Comparison of ENCODE assay signal across 23 cellular contexts in genomic region chr14:56976211-56976610, GRCh38.
"Had no signal": no experiment of that assay in that cellular context is flagged by ENCODE, and none has a peak within 500 bp of the region (broad histone marks: within the 10 kb centered on the region; RNA-seq: fewer than 3 reads in every experiment).

No MANE protein-coding gene starts in this region.

- H3K36me3 Mint-ChIP-seq: mesothelial cell of epicardium; naive thymus-derived CD4-positive, alpha-beta T cell; natural killer cell treated with Interleukin-12 subunit alpha and Interleukin-12 subunit beta and Interleukin-15 and Interleukin-18, amount 100 ng/mL, for 72 hours; stimulated activated naive B cell treated with anti-CD40 and anti-IgM and Interleukin-4, amounts not matched to agents 10 μg/mL and 1 μg/mL and 100 μg/mL, for 72 hours had no signal

- H3K36me3 ChIP-seq: left ventricle myocardium inferior, ovary, right atrium auricular region, right lobe of liver, stomach, thyroid gland, transverse colon, uterus had no signal

- H3K79me2 ChIP-seq: hepatocyte had no signal

- H3K4me3 ChIP-seq: hepatocyte, left ventricle myocardium inferior, lung, ovary, right atrium auricular region, right lobe of liver, smooth muscle cell, stomach, testis, thyroid gland, transverse colon, uterus had no signal

- H3K4me1 Mint-ChIP-seq: mesothelial cell of epicardium; stimulated activated naive B cell treated with anti-CD40 and anti-IgM and Interleukin-4, amounts not matched to agents 10 μg/mL and 1 μg/mL and 100 μg/mL, for 72 hours had no signal

- DNase-seq: islet precursor cell; left ventricle myocardium inferior; mesendoderm; naive thymus-derived CD4-positive, alpha-beta T cell; ovary; right lobe of liver; stimulated activated CD4-positive, alpha-beta T cell treated with anti-CD3 and anti-CD28 coated beads, Interleukin-15, amount 100 ng/mL, for 24 hours; stimulated activated CD4-positive, alpha-beta T cell treated with anti-CD3 and anti-CD28 coated beads, Interleukin-2, amount 100 ng/mL, for 24 hours; stimulated activated CD4-positive, alpha-beta T cell treated with anti-CD3 and anti-CD28 coated beads, Interleukin-4, amount 100 ng/mL, for 1 hour; stimulated activated naive B cell treated with anti-CD40 and anti-IgM and Interleukin-4, amounts not matched to agents 10 μg/mL and 1 μg/mL and 100 μg/mL, for 72 hours; stimulated activated naive CD8-positive, alpha-beta T cell treated with anti-CD3 and anti-CD28 coated beads, Interleukin-15, Interleukin-2, amounts not matched to agents 100 U/mL and 50 U/mL, for 24 hours; stomach; testis; thyroid gland; transverse colon; uterus had no signal

- H3K27ac ChIP-seq: hepatocyte, left ventricle myocardium inferior, ovary, right atrium auricular region, right lobe of liver, stomach, testis, thyroid gland, transverse colon, uterus had no signal

- H3K9me3 ChIP-seq: ovary, right atrium auricular region, right lobe of liver, stomach, testis, thyroid gland, transverse colon, uterus had no signal

- H3K9me3 Mint-ChIP-seq: mesothelial cell of epicardium; naive thymus-derived CD4-positive, alpha-beta T cell; stimulated activated naive B cell treated with anti-CD40 and anti-IgM and Interleukin-4, amounts not matched to agents 10 μg/mL and 1 μg/mL and 100 μg/mL, for 72 hours had no signal

- H3K27ac Mint-ChIP-seq: mesothelial cell of epicardium; naive thymus-derived CD4-positive, alpha-beta T cell; natural killer cell treated with Interleukin-12 subunit alpha and Interleukin-12 subunit beta and Interleukin-15 and Interleukin-18, amount 100 ng/mL, for 72 hours; progenitor cell of endocrine pancreas; stimulated activated naive B cell treated with anti-CD40 and anti-IgM and Interleukin-4, amounts not matched to agents 10 μg/mL and 1 μg/mL and 100 μg/mL, for 72 hours had no signal

- H2AFZ ChIP-seq: hepatocyte had no signal

- H3K4me2 ChIP-seq: hepatocyte, smooth muscle cell had no signal

- H3K27me3 ChIP-seq: hepatocyte, ovary, right atrium auricular region, right lobe of liver, stomach, testis, thyroid gland, transverse colon, uterus had no signal

- H3K4me3 Mint-ChIP-seq: mesothelial cell of epicardium; naive thymus-derived CD4-positive, alpha-beta T cell; natural killer cell treated with Interleukin-12 subunit alpha and Interleukin-12 subunit beta and Interleukin-15 and Interleukin-18, amount 100 ng/mL, for 72 hours; stimulated activated naive B cell treated with anti-CD40 and anti-IgM and Interleukin-4, amounts not matched to agents 10 μg/mL and 1 μg/mL and 100 μg/mL, for 72 hours had no signal

- H3K4me1 ChIP-seq: left ventricle myocardium inferior, right atrium auricular region, right lobe of liver, stomach, testis, transverse colon, uterus had no signal
